Comparison of ENCODE assay signal across 10 cellular contexts in genomic region chr7:116167177-116167576, GRCh38. TPM values are rescaled to one million over a fixed set of nuclear protein-coding genes. Genes with fewer than 3 reads are reported as not detected.
DNase-seq lines count a peak whose midpoint lies in the region; ATAC-seq and TF ChIP-seq lines count a peak whose summit lies in the region.
"Had no signal": no experiment of that assay in that cellular context is flagged by ENCODE, and none has a peak within 500 bp of the region (broad histone marks: within the 10 kb centered on the region; RNA-seq: fewer than 3 reads in every experiment).

No MANE protein-coding gene starts in this region.

- peaks cover 8% of the 10 kb centered on the region for H3K4me1 Mint-ChIP-seq in activated CD4-positive, alpha-beta T cell treated with anti-CD3 and anti-CD28 coated beads for 36 hours
- peaks cover 72% of the 10 kb centered on the region for H3K4me1 Mint-ChIP-seq in activated B cell treated with CpG ODN at 0.5 μM for 24 hours
- H3K4me1 Mint-ChIP-seq in naive thymus-derived CD8-positive, alpha-beta T cell, result peaks cover 4 to 27% (median 9%) of the 10 kb centered on the region in 4 donors

- peaks cover 6% of the 10 kb centered on the region; the same call in 1 of the 2 replicates for H3K9me1 ChIP-seq in IMR-90 (ENCODE audit: insufficient read depth, low read length)

- no CpG with 5 or more reads among the region's 4 CpGs for WGBS in IMR-90 (ENCODE audit: extremely low coverage in 2 of 2, insufficient read length in 1 of 2), 2 experiments
- 60 to 87% methylated on average over 4 of the region's 4 CpGs for WGBS in body of pancreas, 2 donors

- no peak overlapping the region for H3K23ac ChIP-seq in IMR-90 (ENCODE audit: low read depth, low read length)

- no peaks in the 10 kb centered on the region for H3K36me3 Mint-ChIP-seq in activated CD4-positive, alpha-beta T cell treated with anti-CD3 and anti-CD28 coated beads for 36 hours (ENCODE audit: low read depth)
- H3K36me3 Mint-ChIP-seq in activated B cell treated with CpG ODN at 0.5 μM for 24 hours (ENCODE audit: low read depth), result no peaks in the 10 kb centered on the region
- H3K36me3 Mint-ChIP-seq in naive thymus-derived CD8-positive, alpha-beta T cell, result no peaks in the 10 kb centered on the region

- POLR2A ChIA-PET in activated CD4-positive, alpha-beta T cell treated with anti-CD3 and anti-CD28 coated beads for 36 hours (lab: Charles Lee), result interaction anchor here (0.7 kb wide), 1 partner anchor 675 kb away, joined by 3 read pairs; no protein-coding TSS in a partner anchor
- POLR2A ChIA-PET in IMR-90 (lab: Charles Lee; ENCODE audit: unreplicated experiment), result no interaction called here
- POLR2A ChIA-PET in activated B cell treated with CpG ODN at 0.5 μM for 24 hours (lab: Charles Lee), result interaction anchor here (1.1 to 2.0 kb wide), 2 partner anchors 20 to 44 kb away, joined by 3 to 12 read pairs; partner anchors contain the start of gene TES
- POLR2A ChIA-PET in naive thymus-derived CD8-positive, alpha-beta T cell (lab: Charles Lee), result no interaction called here

- intact Hi-C loops in activated CD4-positive, alpha-beta T cell treated with anti-CD3 and anti-CD28 coated beads for 36 hours (cut with DNase I, micrococcal nuclease), result no loop called here
- intact Hi-C loops in IMR-90 (cut with micrococcal nuclease), result no loop called here
- intact Hi-C loops in activated B cell treated with CpG ODN at 0.5 μM for 24 hours (cut with micrococcal nuclease), result loop anchor here (2.0 to 10.0 kb wide), 5 partner anchors 150 to 848 kb away; partner anchors contain the start of genes CAPZA2 and MET
- intact Hi-C loops in body of pancreas (cut with DNase I), result loop anchor here (10.0 kb wide), 1 partner anchor 418 kb away; no protein-coding TSS in a partner anchor

- no peak overlapping the region; the same call in 2 of the 3 replicates for H2BK15ac ChIP-seq in IMR-90 (ENCODE audit: low read depth, low read length)

- H3K18ac ChIP-seq in IMR-90 (ENCODE audit: low read depth, low read length), result no peak overlapping the region

- DNase-seq in activated CD4-positive, alpha-beta T cell treated with anti-CD3 and anti-CD28 coated beads for 36 hours, result peak; percentile 54
- no peak for DNase-seq in activated CD4-positive, alpha-beta T cell treated with anti-CD3 and anti-CD28 coated beads for 1 hour
- DNase-seq in IMR-90 (no peak), activated B cell treated with CpG ODN at 0.5 μM for 24 hours (no peak), NCI-H1436 treated with DMSO at 0.1 percent for 48 hours (lab: John Stamatoyannopoulos, UW) (no peak), body of pancreas (no peak)
- peak in 2 of 10 donors; percentile 11 to 16 for DNase-seq in naive thymus-derived CD8-positive, alpha-beta T cell

- H2BK120ac ChIP-seq in IMR-90 (ENCODE audit: low read depth, low read length), result no peak overlapping the region

- no peak overlapping the region for H4K5ac ChIP-seq in IMR-90 (ENCODE audit: low read depth, low read length)

- H2AK5ac ChIP-seq in IMR-90 (ENCODE audit: low read depth, low read length), result peak overlapping the region; percentile 49; the same call in 1 of the 2 replicates

- H4K91ac ChIP-seq in IMR-90 (ENCODE audit: insufficient read depth, low read depth, low read length), result no peak overlapping the region

- no peak overlapping the region for H3K4ac ChIP-seq in IMR-90 (ENCODE audit: low read depth, low read length)

- H3K27ac ChIP-seq in IMR-90 (ENCODE audit: insufficient read depth, low read length), result no peak overlapping the region
- no peak overlapping the region for H3K27ac ChIP-seq in body of pancreas
- H3K27ac ChIP-seq: cardiac muscle cell had no signal

- H3K9ac ChIP-seq in IMR-90 (ENCODE audit: low read depth, low read length), result no peak overlapping the region

- no TSS peak for BruUV-seq in IMR-90 (replicated peaks; lab: Mats Ljungman, UMichigan)

- H3K79me1 ChIP-seq in IMR-90 (ENCODE audit: low read depth in 1 of 2, low read length in 2 of 2), result no peaks in the 10 kb centered on the region; a peak in 1 of 4 replicates

- in situ Hi-C loops in IMR-90 (cut with MboI; ENCODE audit: low sequenced_read_pairs), result no loop called here

- no peak overlapping the region for H3K27ac Mint-ChIP-seq in activated CD4-positive, alpha-beta T cell treated with anti-CD3 and anti-CD28 coated beads for 36 hours
- peak overlapping the region; percentile 92 for H3K27ac Mint-ChIP-seq in activated B cell treated with CpG ODN at 0.5 μM for 24 hours
- H3K27ac Mint-ChIP-seq in naive thymus-derived CD8-positive, alpha-beta T cell, result peak overlapping the region in 1 of 10 donors; percentile 1
- H3K27ac Mint-ChIP-seq: stimulated activated naive CD8-positive, alpha-beta T cell treated with anti-CD3 and anti-CD28 coated beads, Interleukin-15, Interleukin-2, amounts not matched to agents 100 ng/mL and 50 ng/mL, for 24 hours had no signal

- H2BK5ac ChIP-seq in IMR-90 (ENCODE audit: low read depth, low read length, poor library complexity, severe bottlenecking), result no peak overlapping the region

- H3K4me1 ChIP-seq in IMR-90 (ENCODE audit: control insufficient read depth, insufficient read depth, low read length), result peaks cover 10% of the 10 kb centered on the region
- peaks cover 6% of the 10 kb centered on the region for H3K4me1 ChIP-seq in body of pancreas

- H3K4me3 Mint-ChIP-seq in activated CD4-positive, alpha-beta T cell treated with anti-CD3 and anti-CD28 coated beads for 36 hours, result no peak overlapping the region
- H3K4me3 Mint-ChIP-seq in activated B cell treated with CpG ODN at 0.5 μM for 24 hours, result no peak overlapping the region
- peak overlapping the region in 3 of 10 donors; percentile 2 to 19 (median 16) for H3K4me3 Mint-ChIP-seq in naive thymus-derived CD8-positive, alpha-beta T cell
- H3K4me3 Mint-ChIP-seq: stimulated activated naive CD8-positive, alpha-beta T cell treated with anti-CD3 and anti-CD28 coated beads, Interleukin-15, Interleukin-2, amounts not matched to agents 100 ng/mL and 50 ng/mL, for 24 hours had no signal

- no peak for TF ChIP-seq RAD21 in IMR-90 (IDR thresholded peaks at IDR 0.05; ENCODE audit: low read length)

- CTCF ChIA-PET in activated CD4-positive, alpha-beta T cell treated with anti-CD3 and anti-CD28 coated beads for 36 hours (lab: Charles Lee), result interaction anchor here (0.9 to 2.8 kb wide), 7 partner anchors 13 to 424 kb away, joined by 3 to 28 read pairs (median 3); no protein-coding TSS in a partner anchor
- CTCF ChIA-PET in IMR-90 (lab: Yijun Ruan, JAX), result no interaction called here
- CTCF ChIA-PET in activated B cell treated with CpG ODN at 0.5 μM for 24 hours (lab: Charles Lee), result interaction anchor here (0.7 to 2.2 kb wide), 12 partner anchors 14 to 425 kb away, joined by 3 to 9 read pairs (median 5); partner anchors contain the start of gene TES

- H3K4me3 ChIP-seq in IMR-90 (ENCODE audit: insufficient read depth, low read depth, low read length) (no peak overlapping the region), body of pancreas (no peak overlapping the region)
- H3K4me3 ChIP-seq: cardiac muscle cell had no signal

- H3K4me2 ChIP-seq in IMR-90 (ENCODE audit: low read depth, low read length), result no peak overlapping the region

- H3K27me3 ChIP-seq in IMR-90 (ENCODE audit: control insufficient read depth, insufficient read depth, low read length), result no peaks in the 10 kb centered on the region; the same call in 1 of the 2 replicates
- H3K27me3 ChIP-seq in body of pancreas, result no peaks in the 10 kb centered on the region
- H3K27me3 ChIP-seq: cardiac muscle cell had no signal

- no peaks in the 10 kb centered on the region for H3K9me3 ChIP-seq in IMR-90 (ENCODE audit: control insufficient read depth, insufficient read depth, low read length)
- H3K9me3 ChIP-seq in body of pancreas, result no peaks in the 10 kb centered on the region

- H3K36me3 ChIP-seq in IMR-90 (ENCODE audit: control insufficient read depth, insufficient read depth, low read length) (no peaks in the 10 kb centered on the region), body of pancreas (replicated peaks in 1 of 2; ENCODE audit: insufficient read depth in 1 of 2, low read depth in 2 of 2) (no peaks in the 10 kb centered on the region)
- H3K36me3 ChIP-seq: cardiac muscle cell had no signal

- H2BK20ac ChIP-seq in IMR-90 (ENCODE audit: low read depth, low read length), result no peak overlapping the region

- no peak overlapping the region for H2AK9ac ChIP-seq in IMR-90 (replicated peaks; ENCODE audit: low read depth, low read length, poor library complexity)

- H4K20me1 ChIP-seq in IMR-90 (ENCODE audit: insufficient read depth, low read length), result no peaks in the 10 kb centered on the region

- H2AFZ ChIP-seq in IMR-90 (replicated peaks; ENCODE audit: low read length, poor library complexity), result no peak overlapping the region

- no peak overlapping the region for H3K14ac ChIP-seq in IMR-90 (replicated peaks; ENCODE audit: low read depth, low read length)

- TF ChIP-seq POLR2A in IMR-90 (IDR thresholded peaks at IDR 0.05; ENCODE audit: low read depth, low read length) (no peak), body of pancreas (IDR thresholded peaks at IDR 0.05) (no peak)

- H4K8ac ChIP-seq in IMR-90 (ENCODE audit: low read depth in 2 of 2, low read length in 2 of 2), result no peak overlapping the region

- H3K9me3 Mint-ChIP-seq in activated CD4-positive, alpha-beta T cell treated with anti-CD3 and anti-CD28 coated beads for 36 hours (ENCODE audit: low read depth), result no peaks in the 10 kb centered on the region
- no peaks in the 10 kb centered on the region for H3K9me3 Mint-ChIP-seq in activated B cell treated with CpG ODN at 0.5 μM for 24 hours
- no peaks in the 10 kb centered on the region for H3K9me3 Mint-ChIP-seq in naive thymus-derived CD8-positive, alpha-beta T cell
- H3K9me3 Mint-ChIP-seq: stimulated activated naive CD8-positive, alpha-beta T cell treated with anti-CD3 and anti-CD28 coated beads, Interleukin-15, Interleukin-2, amounts not matched to agents 100 ng/mL and 50 ng/mL, for 24 hours had no signal

- dilution Hi-C loops in IMR-90 (cut with HindIII; ENCODE audit: low sequenced_read_pairs, unreplicated experiment), result no loop called here

- ATAC-seq in activated CD4-positive, alpha-beta T cell treated with anti-CD3 and anti-CD28 coated beads for 36 hours, result peak; percentile 92
- no peak for ATAC-seq in IMR-90 (ENCODE audit: low read depth)
- ATAC-seq in activated B cell treated with CpG ODN at 0.5 μM for 24 hours (ENCODE audit: low read depth), result no peak
- peak; percentile 50 to 80 for ATAC-seq in naive thymus-derived CD8-positive, alpha-beta T cell
- no peak for ATAC-seq in HG03045 (IDR thresholded peaks at IDR 0.05; ENCODE audit: unreplicated experiment)
- no peak for ATAC-seq in body of pancreas

- TF ChIP-seq CTCF in IMR-90 (conservative IDR thresholded peaks at IDR 0.05; ENCODE audit: low read depth, low read length), result no peak
- TF ChIP-seq CTCF in activated B cell treated with CpG ODN at 0.5 μM for 24 hours (IDR thresholded peaks at IDR 0.05), result no peak
- TF ChIP-seq CTCF in body of pancreas (IDR thresholded peaks at IDR 0.05), result no peak

- H3K56ac ChIP-seq in IMR-90 (ENCODE audit: extremely low read depth, insufficient read depth, low read length), result no peak overlapping the region

- H3K27me3 Mint-ChIP-seq in activated CD4-positive, alpha-beta T cell treated with anti-CD3 and anti-CD28 coated beads for 36 hours, result peaks cover 13% of the 10 kb centered on the region
- H3K27me3 Mint-ChIP-seq in activated B cell treated with CpG ODN at 0.5 μM for 24 hours, result no peaks in the 10 kb centered on the region
- peaks cover 0 to 16% (median 7%) of the 10 kb centered on the region in 5 donors for H3K27me3 Mint-ChIP-seq in naive thymus-derived CD8-positive, alpha-beta T cell

RNA-seq across cellular contexts. Expression of gene TES, which starts 43.2 kb away (rescaled TPM):
- total RNA-seq in activated CD4-positive, alpha-beta T cell treated with anti-CD3 and anti-CD28 coated beads for 36 hours, result 10 to 100 TPM; 84.8 to 97.5 TPM
- total RNA-seq in IMR-90 (2012; rRNA removed) (83.3 and 91.9 TPM in 2 replicates), activated B cell treated with CpG ODN at 0.5 μM for 24 hours (77.9 and 82.8 TPM in 2 replicates), body of pancreas (10 to 100 TPM; 17.1 to 29.8 TPM)
- polyA plus RNA-seq in IMR-90 (2012; rRNA removed), result 49.7 and 54.0 TPM in 2 replicates
- polyA plus RNA-seq in IMR-90 (2012; cell fraction: cytosol; rRNA removed), result 20.3 and 32.9 TPM in 2 replicates
- 17.8 and 73.1 TPM in 2 replicates for polyA plus RNA-seq in IMR-90 (2012; cell fraction: nucleus; rRNA removed; ENCODE audit: low replicate concordance)
- total RNA-seq in naive thymus-derived CD8-positive, alpha-beta T cell, result 100 to 1,000 TPM; 119 to 122 TPM
- 100 to 1,000 TPM; 177 to 185 (median 181) TPM for polyA plus RNA-seq in naive thymus-derived CD8-positive, alpha-beta T cell

Comparison
In these comparisons a context has a peak if more than half of its experiments do, and no peak if none do; other contexts are left out.
1. ATAC-seq: peak in activated CD4-positive, alpha-beta T cell treated with anti-CD3 and anti-CD28 coated beads for 36 hours (single experiment) and naive thymus-derived CD8-positive, alpha-beta T cell (2 of 2); none in IMR-90 (single experiment), activated B cell treated with CpG ODN at 0.5 μM for 24 hours (single experiment), HG03045 (single experiment) and body of pancreas (single experiment).
2. POLR2A ChIA-PET loops: an anchor here in activated CD4-positive, alpha-beta T cell treated with anti-CD3 and anti-CD28 coated beads for 36 hours (0.7 kb wide) and activated B cell treated with CpG ODN at 0.5 μM for 24 hours (1.1 to 2.0 kb wide); none called in IMR-90 and naive thymus-derived CD8-positive, alpha-beta T cell.
3. intact Hi-C loops: an anchor here in activated B cell treated with CpG ODN at 0.5 μM for 24 hours (2.0 to 10.0 kb wide) and body of pancreas (10.0 kb wide); none called in activated CD4-positive, alpha-beta T cell treated with anti-CD3 and anti-CD28 coated beads for 36 hours and IMR-90.